ENCODE assay signal across 11 cellular contexts in genomic region chr5:175572922-175573321, GRCh38.
DNase-seq lines count a peak whose midpoint lies in the region; FAIRE-seq and TF ChIP-seq lines count a peak whose summit lies in the region.
"Had no signal": no experiment of that assay in that cellular context is flagged by ENCODE, and none has a peak within 500 bp of the region (broad histone marks: within the 10 kb centered on the region; RNA-seq: fewer than 3 reads in every experiment).

No MANE protein-coding gene starts in this region.

- peaks cover 4 to 9% (median 6%) of the 10 kb centered on the region in 4 experiments; a peak in 6 of 7 replicates for H3K4me1 ChIP-seq in H1 (replicated peaks in 1 of 4; ENCODE audit: control insufficient read depth in 3 of 4, insufficient read depth in 4 of 4, low read length in 3 of 4)
- H3K4me1 ChIP-seq: parathyroid adenoma had no signal

- H3K9ac ChIP-seq in H1 (replicated peaks in 1 of 4; ENCODE audit: extremely low read depth in 1 of 4, low read depth in 3 of 4, low read length in 3 of 4): no peak overlapping the region
- H3K9ac ChIP-seq: BLaER1 treated with 17β-estradiol and CSF1 and Interleukin-3, amounts not matched to agents 10 nM and 100 nM; parathyroid adenoma had no signal

- no peak overlapping the region for H3K23ac ChIP-seq in H1 (ENCODE audit: insufficient read length)

- H3K56ac ChIP-seq in H1 (replicated peaks; ENCODE audit: insufficient read length, low read depth, low read length): no peak overlapping the region

- no peak for TF ChIP-seq POLR2A in H1 (IDR thresholded peaks at IDR 0.05; ENCODE audit: control extremely low read depth in 1 of 2, low read depth in 2 of 2, low read length in 2 of 2)

- H2BK15ac ChIP-seq in H1 (ENCODE audit: low read length): no peak overlapping the region

- no peak overlapping the region for H2BK5ac ChIP-seq in H1 (ENCODE audit: low read depth, low read length)

- no peak overlapping the region for H3K4ac ChIP-seq in H1 (replicated peaks; ENCODE audit: insufficient read length, low read depth, low read length)

- CTCF ChIA-PET in H1 (lab: Charles Lee; ENCODE audit: partially characterized antibody): no interaction called here

- H3K79me2 ChIP-seq in H1 (ENCODE audit: control insufficient read depth in 1 of 2, insufficient read depth in 2 of 2, low read length in 2 of 2): no peaks in the 10 kb centered on the region
- H3K79me2 ChIP-seq: parathyroid adenoma had no signal

- POLR2A ChIA-PET in H1 (lab: Charles Lee; ENCODE audit: partially characterized antibody): interaction anchor here (1.7 kb wide), 1 partner anchor 31 kb away, joined by 7 read pairs; no protein-coding TSS in a partner anchor

- H2BK20ac ChIP-seq in H1 (ENCODE audit: low read length): no peak overlapping the region

- TF ChIP-seq RAD21 in H1 (IDR thresholded peaks at IDR 0.05 in 1 of 2, conservative IDR thresholded peaks at IDR 0.05 in 1 of 2; ENCODE audit: low read depth in 2 of 2, low read length in 2 of 2): no peak

- H3K36me3 ChIP-seq in H1 (ENCODE audit: control insufficient read depth in 2 of 4, insufficient read depth in 4 of 4, low read length in 3 of 4): no peaks in the 10 kb centered on the region
- H3K36me3 ChIP-seq: BLaER1 treated with 17β-estradiol and CSF1 and Interleukin-3, amounts not matched to agents 10 nM and 100 nM had no signal

- no peak overlapping the region for H2AK5ac ChIP-seq in H1 (ENCODE audit: low read depth, low read length)

- TF ChIP-seq CTCF in H1 (IDR thresholded peaks at IDR 0.05; ENCODE audit: control extremely low read depth in 1 of 3, insufficient read depth in 1 of 3, low read depth in 1 of 3, low read length in 3 of 3): no peak

- H3K79me1 ChIP-seq in H1 (ENCODE audit: low read depth, low read length): peaks cover 2% of the 10 kb centered on the region; the same call in 1 of the 2 replicates

- H4K20me1 ChIP-seq in H1 (replicated peaks in 1 of 2; ENCODE audit: control insufficient read depth in 1 of 2, insufficient read depth in 2 of 2, low read length in 2 of 2): no peaks in the 10 kb centered on the region
- H4K20me1 ChIP-seq: BLaER1 treated with 17β-estradiol and CSF1 and Interleukin-3, amounts not matched to agents 10 nM and 100 nM had no signal

- 81% methylated on average over 5 of the region's 5 CpGs; no CpG with 5 or more reads in 1 of the 2 experiments for WGBS in H1 (ENCODE audit: extremely low coverage in 1 of 2, insufficient coverage in 1 of 2, insufficient read length in 1 of 2, insufficient replicate concordance in 2 of 2, low coverage in 1 of 2, low lambda C conversion rate in 2 of 2, missing lambda C conversion rate in 1 of 2), 2 experiments

- no peak overlapping the region for H3K4me3 ChIP-seq in H1 (ENCODE audit: extremely low read depth in 1 of 4, insufficient read depth in 2 of 4, low read depth in 3 of 4, low read length in 4 of 4)
- H3K4me3 ChIP-seq: BLaER1 treated with 17β-estradiol and CSF1 and Interleukin-3, amounts not matched to agents 10 nM and 100 nM; dorsolateral prefrontal cortex had no signal

- H3K4me2 ChIP-seq in H1 (ENCODE audit: insufficient read depth in 1 of 2, low read depth in 2 of 2, low read length in 2 of 2): no peak overlapping the region; a peak in 1 of 4 replicates
- H3K4me2 ChIP-seq: BLaER1 treated with 17β-estradiol and CSF1 and Interleukin-3, amounts not matched to agents 10 nM and 100 nM had no signal

- FAIRE-seq in H1 (lab: Jason Lieb, UNC): no peak

- 0 out of 2 replicates have a peak overlapping the region, but pooled peaks have one; percentile 4 for H2BK12ac ChIP-seq in H1 (ENCODE audit: low read depth, low read length)

- H4K5ac ChIP-seq in H1 (ENCODE audit: insufficient read length, low read depth, low read length): no peak overlapping the region

- H3K23me2 ChIP-seq in H1 (ENCODE audit: low read depth, low read length): peaks cover 3% of the 10 kb centered on the region

- no peak overlapping the region for H3K18ac ChIP-seq in H1 (ENCODE audit: extremely low read depth, low read length)

- no peaks in the 10 kb centered on the region for H3K9me3 ChIP-seq in H1 (ENCODE audit: insufficient read depth in 2 of 2, low read depth in 1 of 2, low read length in 1 of 2)

- no peak for TF ChIP-seq EP300 in H1 (IDR thresholded peaks at IDR 0.05; ENCODE audit: borderline replicate concordance in 1 of 2, low read depth in 2 of 2, low read length in 2 of 2)

- H3K27me3 ChIP-seq in H1 (replicated peaks in 1 of 4; ENCODE audit: control insufficient read depth in 3 of 4, extremely low read depth in 1 of 4, insufficient read depth in 3 of 4, low read length in 3 of 4): peaks cover 0 to 4% (median 0%) of the 10 kb centered on the region in 4 experiments; a peak in 2 of 7 replicates
- H3K27me3 ChIP-seq: BLaER1 treated with 17β-estradiol and CSF1 and Interleukin-3, amounts not matched to agents 10 nM and 100 nM had no signal

- H2BK120ac ChIP-seq in H1 (replicated peaks; ENCODE audit: low read depth, low read length): peak overlapping the region; percentile 86

- H4K8ac ChIP-seq in H1 (ENCODE audit: extremely low read depth, insufficient read depth, low read length): no peak overlapping the region

- H3K14ac ChIP-seq in H1 (ENCODE audit: insufficient read length): no peak overlapping the region

- peak; percentile 21 for DNase-seq in COR-L47 (lab: John Stamatoyannopoulos, UW)
- peak; percentile 74 for DNase-seq in M059J (ENCODE audit: low read depth)
- no peak for DNase-seq in H1 (ENCODE audit: low read depth in 1 of 2, low spot score in 2 of 2)
- DNase-seq in kidney tubule cell (ENCODE audit: low spot score): peak; percentile 67
- no peak for DNase-seq in caudate nucleus (lab: John Stamatoyannopoulos, UW)
- DNase-seq in NCI-H146 (lab: John Stamatoyannopoulos, UW): no peak
- DNase-seq in activated T-cell treated with anti-CD3 and anti-CD28 coated beads, Interleukin-2, amount 50 U/mL, for 1 hour: no peak
- no peak for DNase-seq in stimulated activated CD4-positive, alpha-beta T cell treated with anti-CD3 and anti-CD28 coated beads, Interleukin-2, amount 100 ng/mL, for 24 hours
- DNase-seq: dorsolateral prefrontal cortex had no signal

- H4K91ac ChIP-seq in H1 (replicated peaks; ENCODE audit: insufficient read length, low read length): peak overlapping the region; percentile 66

- H2AFZ ChIP-seq in H1 (ENCODE audit: low read length): no peak overlapping the region
- H2AFZ ChIP-seq: parathyroid adenoma had no signal

- H3K27ac ChIP-seq in H1 (ENCODE audit: low read depth, low read length): no peak overlapping the region
- H3K27ac ChIP-seq in caudate nucleus (ENCODE audit: low read depth, low read length): no peak overlapping the region
- H3K27ac ChIP-seq: BLaER1 treated with 17β-estradiol and CSF1 and Interleukin-3, amounts not matched to agents 10 nM and 100 nM; parathyroid adenoma had no signal

TF ChIP-seq in H1, 55 proteins besides CTCF, POLR2A, EP300 and RAD21:
- TF ChIP-seq JUN (IDR thresholded peaks at IDR 0.05; ENCODE audit: low read depth, low read length) (no peak), TBP (IDR thresholded peaks at IDR 0.05; ENCODE audit: low read depth, low read length) (no peak), MAFK (IDR thresholded peaks at IDR 0.05; ENCODE audit: low read depth, low read length) (no peak), CBX5 (IDR thresholded peaks at IDR 0.05; ENCODE audit: low read depth, low read length) (no peak), RXRA (IDR thresholded peaks at IDR 0.05; ENCODE audit: insufficient read depth, low read depth, low read length) (no peak), TAF7 (optimal IDR thresholded peaks at IDR 0.05; ENCODE audit: borderline replicate concordance, low read depth, low read length) (no peak), GTF2F1 (IDR thresholded peaks at IDR 0.05; ENCODE audit: borderline replicate concordance, low read depth, low read length) (no peak), NANOG (IDR thresholded peaks at IDR 0.05; ENCODE audit: insufficient read depth, low read depth, low read length, poor library complexity, severe bottlenecking) (no peak), E2F6 (IDR thresholded peaks at IDR 0.05) (no peak), KDM1A (IDR thresholded peaks at IDR 0.05; ENCODE audit: borderline replicate concordance, low read length) (no peak), GABPA (IDR thresholded peaks at IDR 0.05; ENCODE audit: borderline replicate concordance, insufficient read depth, low read length) (no peak), TAF1 (IDR thresholded peaks at IDR 0.05; ENCODE audit: low read depth, low read length) (no peak)
- TF ChIP-seq, protein P1, sequence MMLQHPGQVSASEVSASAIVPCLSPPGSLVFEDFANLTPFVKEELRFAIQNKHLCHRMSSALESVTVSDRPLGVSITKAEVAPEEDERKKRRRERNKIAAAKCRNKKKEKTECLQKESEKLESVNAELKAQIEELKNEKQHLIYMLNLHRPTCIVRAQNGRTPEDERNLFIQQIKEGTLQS (IDR thresholded peaks at IDR 0.05; ENCODE audit: insufficient read depth, low read depth, low read length): no peak

Comparison
In these comparisons a context has a peak if more than half of its experiments do, and no peak if none do; other contexts are left out.
1. DNase-seq: peak in COR-L47 (single experiment), M059J (single experiment) and kidney tubule cell (single experiment); none in H1 (0 of 2), caudate nucleus (0 of 61), NCI-H146 (single experiment), activated T-cell treated with anti-CD3 and anti-CD28 coated beads, Interleukin-2, amount 50 U/mL, for 1 hour (single experiment) and stimulated activated CD4-positive, alpha-beta T cell treated with anti-CD3 and anti-CD28 coated beads, Interleukin-2, amount 100 ng/mL, for 24 hours (0 of 2).